20 cellular contexts compared by ENCODE assay signal in the genomic region with DNA sequence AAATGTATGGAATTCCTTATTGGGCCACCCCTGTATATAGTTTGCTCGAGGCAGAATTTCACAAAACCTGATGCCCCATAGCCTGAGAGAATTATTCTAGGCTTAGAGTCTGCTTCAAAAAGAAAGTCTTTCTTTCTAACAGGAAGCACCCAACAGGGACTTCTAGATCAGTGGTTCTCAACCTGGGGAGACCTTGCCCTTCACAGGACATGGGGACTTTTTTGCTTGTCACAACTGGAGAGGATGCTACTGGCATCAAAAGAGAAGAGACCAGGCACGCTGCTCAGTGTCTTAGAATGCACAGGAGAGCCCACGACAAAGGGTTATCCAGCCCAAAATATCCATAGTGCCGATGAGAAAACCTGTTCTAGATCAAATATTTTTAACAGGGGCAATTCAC.
"Had no signal": no experiment of that assay in that cellular context is flagged by ENCODE, and none has a peak within 500 bp of the region (broad histone marks: within the 10 kb centered on the region; RNA-seq: fewer than 3 reads in every experiment).

No MANE protein-coding gene starts in this region.

- H3K4me3 Mint-ChIP-seq: activated CD8-positive, alpha-beta memory T cell treated with anti-CD3 and anti-CD28 coated beads, Interleukin-2, amount 10 ng/mL, durations not matched to agents 7 days and 5 days; activated naive CD8-positive, alpha-beta T cell; naive thymus-derived CD4-positive, alpha-beta T cell; neural crest cell; stimulated activated memory B cell treated with anti-CD40 and anti-IgM and Interleukin-4, amounts not matched to agents 10 μg/mL and 1 μg/mL and 100 μg/mL, for 72 hours had no signal

- H3K9me3 Mint-ChIP-seq: neural crest cell; stimulated activated memory B cell treated with anti-CD40 and anti-IgM and Interleukin-4, amounts not matched to agents 10 μg/mL and 1 μg/mL and 100 μg/mL, for 72 hours had no signal

- H3K27me3 Mint-ChIP-seq: activated CD8-positive, alpha-beta memory T cell treated with anti-CD3 and anti-CD28 coated beads, Interleukin-2, amount 10 ng/mL, durations not matched to agents 7 days and 5 days; activated naive CD8-positive, alpha-beta T cell; naive thymus-derived CD4-positive, alpha-beta T cell; stimulated activated memory B cell treated with anti-CD40 and anti-IgM and Interleukin-4, amounts not matched to agents 10 μg/mL and 1 μg/mL and 100 μg/mL, for 72 hours had no signal

- H3K27ac Mint-ChIP-seq: activated CD8-positive, alpha-beta memory T cell treated with anti-CD3 and anti-CD28 coated beads, Interleukin-2, amount 10 ng/mL, durations not matched to agents 7 days and 5 days; stimulated activated memory B cell treated with anti-CD40 and anti-IgM and Interleukin-4, amounts not matched to agents 10 μg/mL and 1 μg/mL and 100 μg/mL, for 72 hours had no signal

- DNase-seq: activated CD8-positive, alpha-beta memory T cell treated with anti-CD3 and anti-CD28 coated beads, Interleukin-2, amount 10 ng/mL, durations not matched to agents 7 days and 5 days; activated effector memory CD4-positive, alpha-beta T cell treated with anti-CD3 and anti-CD28 coated beads, Interleukin-2, amount 50 U/mL, for 16 hours; activated T-cell treated with anti-CD3 and anti-CD28 coated beads for 4 hours; amniotic stem cell; colonic mucosa; dorsolateral prefrontal cortex; esophagus squamous epithelium; gastrocnemius medialis; head of caudate nucleus; hypothalamus; left ventricle myocardium inferior; naive thymus-derived CD4-positive, alpha-beta T cell; SJCRH30; small intestine; stimulated activated CD4-positive, alpha-beta T cell treated with anti-CD3 and anti-CD28 coated beads, Interleukin-2, amount 100 ng/mL, for 24 hours had no signal

- ATAC-seq: activated CD4-positive, CD25-positive, alpha-beta regulatory T cell treated with anti-CD3 and anti-CD28 coated beads, Interleukin-2, amount 50 U/mL, for 24 hours; activated CD8-positive, alpha-beta memory T cell treated with anti-CD3 and anti-CD28 coated beads, Interleukin-2, amount 10 ng/mL, durations not matched to agents 7 days and 5 days; gastrocnemius medialis; naive thymus-derived CD4-positive, alpha-beta T cell; sciatic nerve; stimulated activated memory B cell treated with anti-CD40 and anti-IgM and Interleukin-4, amounts not matched to agents 10 μg/mL and 1 μg/mL and 100 μg/mL, for 72 hours had no signal

- H3K4me1 Mint-ChIP-seq: neural crest cell; stimulated activated memory B cell treated with anti-CD40 and anti-IgM and Interleukin-4, amounts not matched to agents 10 μg/mL and 1 μg/mL and 100 μg/mL, for 72 hours had no signal
